14 cellular contexts compared by ENCODE assay signal in genomic region chr1:19087737-19088594, GRCh38.
DNase-seq lines count a peak whose midpoint lies in the region; ATAC-seq and TF ChIP-seq lines count a peak whose summit lies in the region.
"Had no signal": no experiment of that assay in that cellular context is flagged by ENCODE, and none has a peak within 500 bp of the region (broad histone marks: within the 10 kb centered on the region; RNA-seq: fewer than 3 reads in every experiment).

No MANE protein-coding gene starts in this region.

- no peak overlapping the region for H3K27ac ChIP-seq in Panc1 (ENCODE audit: low read length)
- H3K27ac ChIP-seq in suprapubic skin: no peak overlapping the region

- peaks cover 28% of the 10 kb centered on the region for H3K4me1 Mint-ChIP-seq in activated naive CD4-positive, alpha-beta T cell treated with anti-CD3 and anti-CD28 coated beads for 36 hours (ENCODE audit: low read depth)
- H3K4me1 Mint-ChIP-seq in endothelial cell (ENCODE audit: unreplicated experiment): peaks cover 16% of the 10 kb centered on the region
- H3K4me1 Mint-ChIP-seq in stimulated activated naive CD8-positive, alpha-beta T cell treated with anti-CD3 and anti-CD28 coated beads, Interleukin-15, amount 100 ng/mL, for 72 hours: peaks cover 20% of the 10 kb centered on the region

- POLR2A ChIA-PET in Panc1 (lab: Charles Lee): no interaction called here

- no peak overlapping the region for H3K4me3 Mint-ChIP-seq in activated naive CD4-positive, alpha-beta T cell treated with anti-CD3 and anti-CD28 coated beads for 36 hours
- H3K4me3 Mint-ChIP-seq in endothelial cell (ENCODE audit: unreplicated experiment): peak overlapping the region; percentile 51
- no peak overlapping the region for H3K4me3 Mint-ChIP-seq in stimulated activated naive CD8-positive, alpha-beta T cell treated with anti-CD3 and anti-CD28 coated beads, Interleukin-15, amount 100 ng/mL, for 72 hours
- H3K4me3 Mint-ChIP-seq: mesothelial cell of epicardium had no signal

- H3K4me1 ChIP-seq in Panc1 (ENCODE audit: control insufficient read depth, insufficient read depth, low read length) (no peaks in the 10 kb centered on the region; the same call in 1 of the 2 replicates), suprapubic skin (peaks cover 29% of the 10 kb centered on the region)
- H3K4me1 ChIP-seq: HAP-1 had no signal

- H3K9me3 ChIP-seq in Panc1 (ENCODE audit: control insufficient read depth, insufficient read depth, low read depth, low read length): no peaks in the 10 kb centered on the region
- H3K9me3 ChIP-seq in suprapubic skin: no peaks in the 10 kb centered on the region
- H3K9me3 ChIP-seq: HAP-1 had no signal

- CTCF ChIA-PET in activated naive CD4-positive, alpha-beta T cell treated with anti-CD3 and anti-CD28 coated beads for 36 hours (lab: Charles Lee): interaction anchor here (0.9 to 3.2 kb wide), 5 partner anchors 13 to 204 kb away, joined by 3 to 17 read pairs (median 3); partner anchors contain the start of gene ALDH4A1
- CTCF ChIA-PET in Panc1 (lab: Charles Lee): interaction anchor here (0.6 kb wide), 1 partner anchor 425 kb away, joined by 3 read pairs; no protein-coding TSS in a partner anchor

- TF ChIP-seq POLR2A in suprapubic skin (IDR thresholded peaks at IDR 0.05): no peak

- intact Hi-C loops in activated naive CD4-positive, alpha-beta T cell treated with anti-CD3 and anti-CD28 coated beads for 36 hours (cut with micrococcal nuclease): no loop called here
- intact Hi-C loops in Panc1 (cut with micrococcal nuclease; ENCODE audit: unreplicated experiment): no loop called here

- peaks cover 62% of the 10 kb centered on the region for H3K36me3 Mint-ChIP-seq in activated naive CD4-positive, alpha-beta T cell treated with anti-CD3 and anti-CD28 coated beads for 36 hours (ENCODE audit: low read depth)
- H3K36me3 Mint-ChIP-seq in endothelial cell (ENCODE audit: low read depth, unreplicated experiment): peaks cover 73% of the 10 kb centered on the region

- BruUV-seq in Panc1 (replicated peaks; lab: Mats Ljungman, UMichigan): no TSS peak

- H3K27me3 Mint-ChIP-seq in activated naive CD4-positive, alpha-beta T cell treated with anti-CD3 and anti-CD28 coated beads for 36 hours (ENCODE audit: low read depth): no peaks in the 10 kb centered on the region
- H3K27me3 Mint-ChIP-seq in endothelial cell (ENCODE audit: unreplicated experiment): peaks cover 2% of the 10 kb centered on the region
- no peaks in the 10 kb centered on the region for H3K27me3 Mint-ChIP-seq in stimulated activated naive CD8-positive, alpha-beta T cell treated with anti-CD3 and anti-CD28 coated beads, Interleukin-15, amount 100 ng/mL, for 72 hours

- no peak for TF ChIP-seq EP300 in suprapubic skin (IDR thresholded peaks at IDR 0.05)

- DNase-seq in activated naive CD4-positive, alpha-beta T cell treated with anti-CD3 and anti-CD28 coated beads for 36 hours: peak; percentile 54
- no peak for DNase-seq in activated naive CD4-positive, alpha-beta T cell treated with Interleukin-2 at 50 U/mL for 16 hours
- no peak for DNase-seq in Panc1 (ENCODE audit: low read depth, low spot score)
- no peak for DNase-seq in endothelial cell (ENCODE audit: low spot score)
- peak in 1 of 2 donors; percentile 38 for DNase-seq in stimulated activated naive CD8-positive, alpha-beta T cell treated with anti-CD3 and anti-CD28 coated beads, Interleukin-15, amount 100 ng/mL, for 72 hours
- no peak for DNase-seq in suprapubic skin (ENCODE audit: low spot score in 2 of 2)
- no peak for DNase-seq in cortex of kidney (lab: John Stamatoyannopoulos, UW)
- DNase-seq: activated CD8-positive, alpha-beta memory T cell treated with anti-CD3 and anti-CD28 coated beads, Interleukin-2, amount 50 U/mL, for 4 hours; KG1; NCI-H2029; trophoblast cell had no signal

- H3K36me3 ChIP-seq in Panc1 (ENCODE audit: control insufficient read depth, insufficient read depth, low read length) (peaks cover 28% of the 10 kb centered on the region), suprapubic skin (peaks cover 97% of the 10 kb centered on the region)

- H3K9me3 Mint-ChIP-seq in activated naive CD4-positive, alpha-beta T cell treated with anti-CD3 and anti-CD28 coated beads for 36 hours: no peaks in the 10 kb centered on the region
- no peaks in the 10 kb centered on the region for H3K9me3 Mint-ChIP-seq in endothelial cell (ENCODE audit: unreplicated experiment)
- no peaks in the 10 kb centered on the region for H3K9me3 Mint-ChIP-seq in stimulated activated naive CD8-positive, alpha-beta T cell treated with anti-CD3 and anti-CD28 coated beads, Interleukin-15, amount 100 ng/mL, for 72 hours
- H3K9me3 Mint-ChIP-seq: mesothelial cell of epicardium had no signal

- in situ Hi-C loops in Panc1 (cut with HindIII; ENCODE audit: low pct_unique_long_range_greater_than_20kb, low sequenced_read_pairs): no loop called here

- TF ChIP-seq CTCF in Panc1 (IDR thresholded peaks at IDR 0.05) (no peak), endothelial cell (IDR thresholded peaks at IDR 0.05; ENCODE audit: unreplicated experiment) (no peak), suprapubic skin (IDR thresholded peaks at IDR 0.05) (no peak)

- H3K4me3 ChIP-seq in Panc1 (ENCODE audit: low read depth in 2 of 2, low read length in 2 of 2): no peak overlapping the region
- no peak overlapping the region for H3K4me3 ChIP-seq in suprapubic skin
- H3K4me3 ChIP-seq: HAP-1 had no signal

- 71% methylated on average over 9 of the region's 9 CpGs for WGBS in suprapubic skin

- peak overlapping the region; percentile 19 for H3K27ac Mint-ChIP-seq in activated naive CD4-positive, alpha-beta T cell treated with anti-CD3 and anti-CD28 coated beads for 36 hours
- no peak overlapping the region for H3K27ac Mint-ChIP-seq in endothelial cell (ENCODE audit: unreplicated experiment)
- peak overlapping the region in 1 of 2 donors; percentile 74 for H3K27ac Mint-ChIP-seq in stimulated activated naive CD8-positive, alpha-beta T cell treated with anti-CD3 and anti-CD28 coated beads, Interleukin-15, amount 100 ng/mL, for 72 hours
- H3K27ac Mint-ChIP-seq: mesothelial cell of epicardium had no signal

- ATAC-seq in Panc1: 0 out of 2 replicates have a peak, but pooled peaks have one; percentile 51
- ATAC-seq in stimulated activated naive CD8-positive, alpha-beta T cell treated with anti-CD3 and anti-CD28 coated beads, Interleukin-15, amount 100 ng/mL, for 72 hours: peak; percentile 84
- no peak for ATAC-seq in HG03342 (IDR thresholded peaks at IDR 0.05; ENCODE audit: unreplicated experiment)

- H3K27me3 ChIP-seq in Panc1 (ENCODE audit: control insufficient read depth, insufficient read depth, low read length) (no peaks in the 10 kb centered on the region), suprapubic skin (no peaks in the 10 kb centered on the region)
